19 cellular contexts compared by ENCODE assay signal in the genomic region with DNA sequence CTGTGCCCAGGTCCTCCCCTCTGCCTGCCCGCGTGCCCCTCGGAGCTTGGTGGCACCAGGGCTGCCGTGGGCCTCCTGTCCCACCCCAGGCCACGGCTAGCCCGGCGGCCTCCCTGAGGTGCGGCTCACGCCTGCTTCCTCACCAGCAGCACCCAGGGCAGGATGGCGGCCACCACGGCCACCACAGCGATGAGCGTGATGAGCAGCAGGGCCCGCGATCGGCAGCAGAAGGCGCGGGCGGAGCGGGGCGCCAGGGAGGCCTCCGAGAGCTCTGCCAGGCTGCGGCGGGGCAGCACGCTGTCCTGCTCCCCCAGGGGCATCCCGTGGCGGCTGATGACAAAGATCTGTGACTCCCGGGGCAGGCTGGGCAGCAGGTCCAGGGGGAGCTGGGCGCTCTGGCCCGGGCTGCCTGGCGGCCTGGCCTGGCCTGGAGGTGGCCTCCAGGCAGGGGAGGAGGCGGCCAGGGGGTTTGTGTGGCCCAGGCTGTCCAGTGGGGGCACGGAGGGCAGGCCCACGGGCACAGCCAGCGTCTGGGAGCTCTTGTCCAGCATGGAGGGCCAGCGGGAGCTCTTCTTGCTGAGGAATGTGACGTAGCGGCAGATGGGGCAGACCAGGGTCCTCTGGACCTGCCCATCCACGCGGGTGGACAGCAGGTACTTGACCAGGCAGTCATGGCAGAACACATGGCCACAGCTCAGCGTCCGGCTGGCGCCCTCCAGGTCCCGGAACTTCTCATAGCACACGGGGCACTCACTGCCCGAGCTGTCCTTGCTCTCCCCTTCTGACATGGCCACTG. TPM values are rescaled to one million over a fixed set of nuclear protein-coding genes. Genes with fewer than 3 reads are reported as not detected.
DNase-seq lines count a peak whose midpoint lies in the region; ATAC-seq and TF ChIP-seq lines count a peak whose summit lies in the region.
"Had no signal": no experiment of that assay in that cellular context is flagged by ENCODE, and none has a peak within 500 bp of the region (broad histone marks: within the 10 kb centered on the region; RNA-seq: fewer than 3 reads in every experiment).

No MANE protein-coding gene starts in this region.

- peak overlapping the region; percentile 54 for H3K9ac ChIP-seq in iPS-15b (ENCODE audit: low read depth, low read length)

- DNase-seq in right cardiac atrium (no peak), right atrium auricular region (ENCODE audit: low spot score) (no peak), RWPE2 (ENCODE audit: low spot score) (peak; percentile 45), upper lobe of right lung (no peak), UCSD-AML1 (lab: John Stamatoyannopoulos, UW; ENCODE audit: unreplicated experiment) (no peak), GM19240 (ENCODE audit: insufficient read length, low spot score) (no peak)
- DNase-seq: AML-193, DMS79, NCI-H1694 treated with DMSO at 0.1 percent for 48 hours, NCI-H510A had no signal

- WGBS in right cardiac atrium = 87% methylated on average over 46 of the region's 46 CpGs

- H3K4me1 ChIP-seq in right cardiac atrium (ENCODE audit: control insufficient read depth, insufficient read depth, low read length) (no peaks in the 10 kb centered on the region), right atrium auricular region (no peaks in the 10 kb centered on the region), RWPE2 (ENCODE audit: insufficient read depth, poor library complexity, severe bottlenecking) (peaks cover 18% of the 10 kb centered on the region), iPS-15b (ENCODE audit: control insufficient read depth, insufficient read depth, low read length) (peaks cover 6% of the 10 kb centered on the region), upper lobe of right lung (no peaks in the 10 kb centered on the region)
- H3K4me1 ChIP-seq: breast epithelium, pancreas had no signal

- no peaks in the 10 kb centered on the region for H3K27me3 ChIP-seq in right cardiac atrium (ENCODE audit: control insufficient read depth, insufficient read depth)
- no peaks in the 10 kb centered on the region for H3K27me3 ChIP-seq in right atrium auricular region
- no peaks in the 10 kb centered on the region for H3K27me3 ChIP-seq in RWPE2 (ENCODE audit: insufficient read depth, poor library complexity, severe bottlenecking)
- peaks cover 4% of the 10 kb centered on the region for H3K27me3 ChIP-seq in iPS-15b (ENCODE audit: control insufficient read depth, insufficient read depth, low read length)
- H3K27me3 ChIP-seq in upper lobe of right lung = peaks cover 48% of the 10 kb centered on the region
- H3K27me3 ChIP-seq: pancreas had no signal

- H3K4me3 ChIP-seq in right cardiac atrium (ENCODE audit: low read length) = no peak overlapping the region
- no peak overlapping the region for H3K4me3 ChIP-seq in right atrium auricular region
- no peak overlapping the region for H3K4me3 ChIP-seq in RWPE2 (ENCODE audit: severe bottlenecking)
- H3K4me3 ChIP-seq in iPS-15b (ENCODE audit: low read depth, low read length) = no peak overlapping the region
- H3K4me3 ChIP-seq in upper lobe of right lung = no peak overlapping the region
- H3K4me3 ChIP-seq: breast epithelium, dorsolateral prefrontal cortex, hepatocyte, pancreas had no signal

- TF ChIP-seq CTCF in right atrium auricular region (IDR thresholded peaks at IDR 0.05) (no peak), RWPE2 (IDR thresholded peaks at IDR 0.05; ENCODE audit: poor library complexity, severe bottlenecking) (no peak), upper lobe of right lung (IDR thresholded peaks at IDR 0.05) (no peak)

- no peaks in the 10 kb centered on the region for H3K9me3 ChIP-seq in right cardiac atrium (ENCODE audit: control insufficient read depth, low read length)
- H3K9me3 ChIP-seq in right atrium auricular region = no peaks in the 10 kb centered on the region
- no peaks in the 10 kb centered on the region for H3K9me3 ChIP-seq in RWPE2 (ENCODE audit: severe bottlenecking)
- no peaks in the 10 kb centered on the region for H3K9me3 ChIP-seq in iPS-15b (ENCODE audit: control insufficient read depth, insufficient read depth, low read length)
- H3K9me3 ChIP-seq in upper lobe of right lung = no peaks in the 10 kb centered on the region
- H3K9me3 ChIP-seq: breast epithelium, pancreas had no signal

- H3K36me3 ChIP-seq in right atrium auricular region (no peaks in the 10 kb centered on the region), RWPE2 (ENCODE audit: low read depth) (no peaks in the 10 kb centered on the region), iPS-15b (ENCODE audit: control insufficient read depth, insufficient read depth, low read length) (no peaks in the 10 kb centered on the region), upper lobe of right lung (no peaks in the 10 kb centered on the region)
- H3K36me3 ChIP-seq: breast epithelium, pancreas had no signal

- ATAC-seq in right cardiac atrium (peak; percentile 35 to 37), RWPE2 (ENCODE audit: low read depth) (no peak), upper lobe of right lung (peak; percentile 27), HG03342 (IDR thresholded peaks at IDR 0.05; ENCODE audit: unreplicated experiment) (no peak)

- no peak overlapping the region for H3K27ac ChIP-seq in right cardiac atrium (ENCODE audit: low read length)
- no peak overlapping the region for H3K27ac ChIP-seq in right atrium auricular region
- H3K27ac ChIP-seq in RWPE2 (ENCODE audit: poor library complexity, severe bottlenecking) = peak overlapping the region; percentile 44
- H3K27ac ChIP-seq in upper lobe of right lung = no peak overlapping the region
- H3K27ac ChIP-seq: breast epithelium, dorsolateral prefrontal cortex, hepatocyte, pancreas had no signal

- intact Hi-C loops in right cardiac atrium (cut with DNase I) (no loop called here), upper lobe of right lung (cut with DNase I) (no loop called here)

RNA-seq across cellular contexts. Expression of a gene that starts 4.8 kb away (rescaled TPM):
- not detected for total RNA-seq in right cardiac atrium
- polyA plus RNA-seq in right cardiac atrium = not detected
- total RNA-seq in right atrium auricular region = not detected
- total RNA-seq in upper lobe of right lung = not detected
- total RNA-seq: breast epithelium, hepatocyte, mucosa of gallbladder, pancreas, SK-MEL-5 had no signal
- polyA plus RNA-seq: hepatocyte, pancreas, small intestine had no signal

RNA-seq across cellular contexts. Expression of a gene that starts 9.9 kb away (rescaled TPM):
- 1,000 to 10,000 TPM in 3 of 4 donors, 100 to 1,000 TPM in 1; 912 to 1,167 (median 1,065) TPM for total RNA-seq in right cardiac atrium
- 2,058 TPM for polyA plus RNA-seq in right cardiac atrium
- total RNA-seq in right atrium auricular region = 1,000 to 10,000 TPM; 1,618 to 2,343 TPM
- total RNA-seq in upper lobe of right lung = 1,173 TPM

RNA-seq across cellular contexts. Expression of a gene that starts 42.8 kb away (rescaled TPM):
- 10 to 100 TPM; 30.9 to 45.2 (median 32.4) TPM for total RNA-seq in right cardiac atrium
- 27.3 TPM for polyA plus RNA-seq in right cardiac atrium
- 10 to 100 TPM; 34.9 to 38.7 TPM for total RNA-seq in right atrium auricular region
- total RNA-seq in upper lobe of right lung = 80.6 TPM

RNA-seq across cellular contexts. Expression of a gene that starts 53.2 kb away (rescaled TPM):
- total RNA-seq in right cardiac atrium = not detected
- polyA plus RNA-seq in right cardiac atrium = not detected
- total RNA-seq in right atrium auricular region = not detected
- not detected for total RNA-seq in upper lobe of right lung
- total RNA-seq: breast epithelium, dorsolateral prefrontal cortex, hepatocyte, mucosa of gallbladder, pancreas, SK-MEL-5 had no signal
- polyA plus RNA-seq: hepatocyte, pancreas, small intestine had no signal

Comparison
In these comparisons a context has a peak if more than half of its experiments do, and no peak if none do; other contexts are left out.
1. ATAC-seq: peak in right cardiac atrium (2 of 2) and upper lobe of right lung (single experiment); none in RWPE2 (single experiment) and HG03342 (single experiment).